20 cellular contexts compared by ENCODE assay signal in genomic region chr18:44807766-44808165, GRCh38.
A peak's percentile ranks its signal among the peaks of the same experiment; 100 is the strongest.
DNase-seq lines count a peak whose midpoint lies in the region; ATAC-seq, FAIRE-seq and TF ChIP-seq lines count a peak whose summit lies in the region.
"Had no signal": no experiment of that assay in that cellular context is flagged by ENCODE, and none has a peak within 500 bp of the region (broad histone marks: within the 10 kb centered on the region; RNA-seq: fewer than 3 reads in every experiment).

No MANE protein-coding gene starts in this region.

- H3K9ac ChIP-seq in rectal smooth muscle tissue (ENCODE audit: low read length), result no peak overlapping the region

- H3K4me1 Mint-ChIP-seq in natural killer cell, result peaks cover 28 to 44% of the 10 kb centered on the region in 2 donors
- H3K4me1 Mint-ChIP-seq: CD14-positive monocyte had no signal

- no peaks in the 10 kb centered on the region for H3K9me3 Mint-ChIP-seq in natural killer cell
- H3K9me3 Mint-ChIP-seq: CD14-positive monocyte had no signal

- FAIRE-seq in GM12891 (lab: Jason Lieb, UNC), result no peak
- FAIRE-seq: GM12878 had no signal

- TF ChIP-seq CTCF in 22Rv1 (IDR thresholded peaks at IDR 0.05) (no peak), body of pancreas (IDR thresholded peaks at IDR 0.05) (no peak), right lobe of liver (IDR thresholded peaks at IDR 0.05) (no peak), natural killer cell (IDR thresholded peaks at IDR 0.05) (no peak)

- H3K27ac ChIP-seq in 22Rv1 (peak overlapping the region; percentile 10; the same call in 1 of the 2 replicates), body of pancreas (peak overlapping the region in 3 of 4 donors; percentile 27 to 87 (median 38)), right lobe of liver (peak overlapping the region; percentile 40 to 75 (median 53)), rectal smooth muscle tissue (ENCODE audit: low read depth, low read length) (peak overlapping the region; percentile 40)
- H3K27ac ChIP-seq: Peyer's patch had no signal

- H3K27me3 Mint-ChIP-seq in natural killer cell (ENCODE audit: low read depth in 2 of 2), result peaks cover 0 to 2% of the 10 kb centered on the region in 2 donors

- intact Hi-C loops in body of pancreas (cut with DNase I) (no loop called here), right lobe of liver (cut with DNase I) (no loop called here), natural killer cell (cut with micrococcal nuclease) (no loop called here)

- H3K4me1 ChIP-seq in body of pancreas, result peaks cover 60% of the 10 kb centered on the region
- peaks cover 0 to 40% (median 8%) of the 10 kb centered on the region in 4 donors for H3K4me1 ChIP-seq in right lobe of liver
- peaks cover 27% of the 10 kb centered on the region for H3K4me1 ChIP-seq in rectal smooth muscle tissue (ENCODE audit: control insufficient read depth, insufficient read depth, low read length)

- H3K4me3 Mint-ChIP-seq in natural killer cell, result no peak overlapping the region

- no peak for TF ChIP-seq POLR2A in body of pancreas (IDR thresholded peaks at IDR 0.05)
- TF ChIP-seq POLR2A in right lobe of liver (IDR thresholded peaks at IDR 0.05), result no peak
- TF ChIP-seq POLR2A in GM12891 (IDR thresholded peaks at IDR 0.05; ENCODE audit: low read depth, low read length), result no peak

- H3K4me3 ChIP-seq in body of pancreas (no peak overlapping the region), right lobe of liver (no peak overlapping the region), rectal smooth muscle tissue (ENCODE audit: low read length) (no peak overlapping the region)
- H3K4me3 ChIP-seq: GM12878, Peyer's patch had no signal

- WGBS in body of pancreas, 2 donors, result 11 to 21% methylated on average over 2 of the region's 2 CpGs
- 5% methylated on average over 2 of the region's 2 CpGs for WGBS in right lobe of liver (ENCODE audit: insufficient coverage, low coverage, low lambda C conversion rate, missing lambda C conversion rate)

- no peaks in the 10 kb centered on the region for H3K36me3 Mint-ChIP-seq in natural killer cell
- H3K36me3 Mint-ChIP-seq: CD14-positive monocyte had no signal

- H3K27ac Mint-ChIP-seq in natural killer cell, result no peak overlapping the region
- H3K27ac Mint-ChIP-seq: CD14-positive monocyte had no signal

- no peaks in the 10 kb centered on the region for H3K36me3 ChIP-seq in body of pancreas (replicated peaks in 1 of 2; ENCODE audit: insufficient read depth in 1 of 2, low read depth in 2 of 2)
- H3K36me3 ChIP-seq in right lobe of liver, result no peaks in the 10 kb centered on the region
- H3K36me3 ChIP-seq in rectal smooth muscle tissue (ENCODE audit: control insufficient read depth, insufficient read depth, low read length), result no peaks in the 10 kb centered on the region
- H3K36me3 ChIP-seq: Peyer's patch had no signal

- no peaks in the 10 kb centered on the region for H3K9me3 ChIP-seq in body of pancreas
- H3K9me3 ChIP-seq in right lobe of liver, result no peaks in the 10 kb centered on the region
- H3K9me3 ChIP-seq: Peyer's patch had no signal

- peak in 1 of 4 donors; percentile 29 for DNase-seq in body of pancreas
- DNase-seq in right lobe of liver, result peak in 1 of 3 donors; percentile 57
- DNase-seq in ecto neural progenitor cell (ENCODE audit: low spot score), result no peak
- no peak for DNase-seq in GM12891 (ENCODE audit: insufficient read length, low spot score)
- DNase-seq in natural killer cell, result no peak
- no peak for DNase-seq in 8988T
- DNase-seq: COR-L47, DMS79, H7, IMR-90, Kasumi-1, NCI-H187 treated with DMSO at 0.1 percent for 48 hours, NCI-H2171, NCI-H510A, Peyer's patch, SHP77 had no signal

- ATAC-seq in body of pancreas, result no peak
- ATAC-seq in right lobe of liver, result peak; percentile 78 to 86 (median 83)
- no peak for ATAC-seq in natural killer cell
- ATAC-seq: GM12878 had no signal

- H3K27me3 ChIP-seq in body of pancreas, result no peaks in the 10 kb centered on the region
- H3K27me3 ChIP-seq in right lobe of liver, result no peaks in the 10 kb centered on the region
- H3K27me3 ChIP-seq in rectal smooth muscle tissue (ENCODE audit: control insufficient read depth, insufficient read depth, low read length), result no peaks in the 10 kb centered on the region
- H3K27me3 ChIP-seq: Peyer's patch had no signal

TF ChIP-seq in GM12891, 5 proteins besides CTCF, POLR2A, EP300 and RAD21:
- TF ChIP-seq POLR2AphosphoS5 (IDR thresholded peaks at IDR 0.05; ENCODE audit: low read depth, low read length), result no peak
- TF ChIP-seq PAX5 (IDR thresholded peaks at IDR 0.05; ENCODE audit: insufficient read depth, low read length, severe bottlenecking), result no peak
- TF ChIP-seq TAF1 (IDR thresholded peaks at IDR 0.05; ENCODE audit: low read depth, low read length), result no peak
- no peak for TF ChIP-seq SPI1 (IDR thresholded peaks at IDR 0.05; ENCODE audit: low read depth, low read length)
- TF ChIP-seq POU2F2 (IDR thresholded peaks at IDR 0.05; ENCODE audit: low read depth, low read length), result no peak

Comparison
In these comparisons a context has a peak if more than half of its experiments do, and no peak if none do; other contexts are left out.
1. ATAC-seq: peak in right lobe of liver (4 of 4); none in body of pancreas (single experiment) and natural killer cell (0 of 3).
2. Peak in every context shown above with its lines, with median percentiles within 50 percentile points of each other: H3K27ac ChIP-seq.